Comparison of ENCODE assay signal across 30 cellular contexts in genomic region chr5:170761048-170761707, GRCh38. TPM values are rescaled to one million over a fixed set of nuclear protein-coding genes. Genes with fewer than 3 reads are reported as not detected.
DNase-seq lines count a peak whose midpoint lies in the region; ATAC-seq and TF ChIP-seq lines count a peak whose summit lies in the region.
"Had no signal": no experiment of that assay in that cellular context is flagged by ENCODE, and none has a peak within 500 bp of the region (broad histone marks: within the 10 kb centered on the region; RNA-seq: fewer than 3 reads in every experiment).

No MANE protein-coding gene starts in this region.

- POLR2A ChIA-PET in WTC11 (lab: Charles Lee) = interaction anchor here (0.6 to 1.7 kb wide), 4 partner anchors 11 to 117 kb away, joined by 3 to 15 read pairs (median 6); no protein-coding TSS in a partner anchor

- H3K36me3 Mint-ChIP-seq in GM23338 (ENCODE audit: low read depth) (peaks cover 9% of the 10 kb centered on the region), WTC11 (peaks cover 18% of the 10 kb centered on the region), nephron progenitor cell (ENCODE audit: low read depth) (no peaks in the 10 kb centered on the region)
- H3K36me3 Mint-ChIP-seq in activated T-helper 2 cell treated with anti-CD3 and anti-CD28 coated beads, Interferon-gamma antibody, Interleukin-2, Interleukin-4, amounts not matched to agents 10 μg/mL and 5 μg/mL and 100 μg/mL, durations not matched to agents 14 hours and 24 hours and 36 hours (ENCODE audit: low read depth) = no peaks in the 10 kb centered on the region
- H3K36me3 Mint-ChIP-seq: CD4-positive, CD25-positive, alpha-beta regulatory T cell had no signal

- peaks cover 10% of the 10 kb centered on the region for H3K27me3 Mint-ChIP-seq in GM23338 (ENCODE audit: insufficient read depth, low read depth, poor library complexity)
- no peaks in the 10 kb centered on the region for H3K27me3 Mint-ChIP-seq in WTC11 (ENCODE audit: low read depth)
- peaks cover 8% of the 10 kb centered on the region for H3K27me3 Mint-ChIP-seq in nephron progenitor cell (ENCODE audit: low read depth, poor library complexity)
- no peaks in the 10 kb centered on the region for H3K27me3 Mint-ChIP-seq in activated T-helper 2 cell treated with anti-CD3 and anti-CD28 coated beads, Interferon-gamma antibody, Interleukin-2, Interleukin-4, amounts not matched to agents 10 μg/mL and 5 μg/mL and 100 μg/mL, durations not matched to agents 14 hours and 24 hours and 36 hours (ENCODE audit: low read depth)

- H3K27me3 ChIP-seq in GM23338 (ENCODE audit: insufficient read depth) (no peaks in the 10 kb centered on the region), iPS DF 6.9 (ENCODE audit: control insufficient read depth, insufficient read depth, low read length) (no peaks in the 10 kb centered on the region), psoas muscle (ENCODE audit: insufficient read depth in 3 of 3, low read length in 2 of 3) (peaks cover 0 to 10% (median 0%) of the 10 kb centered on the region in 3 donors)
- H3K27me3 ChIP-seq: BLaER1, SJCRH30 had no signal

- peaks cover 29% of the 10 kb centered on the region for H3K9me2 ChIP-seq in GM23338 (ENCODE audit: insufficient read depth)

- peaks cover 5% of the 10 kb centered on the region; the same call in 1 of the 2 replicates for H3F3A ChIP-seq in GM23338 (replicated peaks; ENCODE audit: low read depth)

- H3K27ac Mint-ChIP-seq in GM23338 (no peak overlapping the region), WTC11 (no peak overlapping the region), nephron progenitor cell (peak overlapping the region; percentile 20)
- no peak overlapping the region for H3K27ac Mint-ChIP-seq in activated T-helper 2 cell treated with anti-CD3 and anti-CD28 coated beads, Interferon-gamma antibody, Interleukin-2, Interleukin-4, amounts not matched to agents 10 μg/mL and 5 μg/mL and 100 μg/mL, durations not matched to agents 14 hours and 24 hours and 36 hours
- H3K27ac Mint-ChIP-seq: CD4-positive, CD25-positive, alpha-beta regulatory T cell had no signal

- no peak overlapping the region for H3K4me3 ChIP-seq in GM23338
- H3K4me3 ChIP-seq in iPS DF 6.9 (ENCODE audit: low read length) = no peak overlapping the region
- H3K4me3 ChIP-seq in psoas muscle = no peak overlapping the region
- H3K4me3 ChIP-seq: BLaER1, GM23248, PC-9, SJCRH30 had no signal

- CTCF ChIA-PET in WTC11 (lab: Charles Lee) = interaction anchor here (1.4 to 2.9 kb wide), 6 partner anchors 9 to 127 kb away, joined by 4 to 20 read pairs (median 10); no protein-coding TSS in a partner anchor

- H3K4me1 ChIP-seq in GM23338 (ENCODE audit: insufficient read depth) (peaks cover 9% of the 10 kb centered on the region; the same call in 1 of the 2 replicates), iPS DF 6.9 (ENCODE audit: control insufficient read depth, insufficient read depth, low read length) (peaks cover 7% of the 10 kb centered on the region), psoas muscle (no peaks in the 10 kb centered on the region)
- H3K4me1 ChIP-seq: BLaER1 had no signal

- TF ChIP-seq CTCF in GM23338 (conservative IDR thresholded peaks at IDR 0.05; ENCODE audit: low read depth in 2 of 2) = no peak
- TF ChIP-seq CTCF in WTC11 (IDR thresholded peaks at IDR 0.05) = no peak
- TF ChIP-seq CTCF in nephron progenitor cell (IDR thresholded peaks at IDR 0.05) = no peak
- no peak for TF ChIP-seq CTCF in psoas muscle (IDR thresholded peaks at IDR 0.05)

- H3K9me3 Mint-ChIP-seq in GM23338 (no peaks in the 10 kb centered on the region), WTC11 (peaks cover 6% of the 10 kb centered on the region; the same call in 1 of the 2 replicates), nephron progenitor cell (no peaks in the 10 kb centered on the region)
- no peaks in the 10 kb centered on the region for H3K9me3 Mint-ChIP-seq in activated T-helper 2 cell treated with anti-CD3 and anti-CD28 coated beads, Interferon-gamma antibody, Interleukin-2, Interleukin-4, amounts not matched to agents 10 μg/mL and 5 μg/mL and 100 μg/mL, durations not matched to agents 14 hours and 24 hours and 36 hours

- peaks cover 22% of the 10 kb centered on the region for H3K4me1 Mint-ChIP-seq in GM23338
- H3K4me1 Mint-ChIP-seq in WTC11 = peaks cover 30% of the 10 kb centered on the region
- peaks cover 31% of the 10 kb centered on the region for H3K4me1 Mint-ChIP-seq in nephron progenitor cell
- H3K4me1 Mint-ChIP-seq in activated T-helper 2 cell treated with anti-CD3 and anti-CD28 coated beads, Interferon-gamma antibody, Interleukin-2, Interleukin-4, amounts not matched to agents 10 μg/mL and 5 μg/mL and 100 μg/mL, durations not matched to agents 14 hours and 24 hours and 36 hours (ENCODE audit: low read depth) = no peaks in the 10 kb centered on the region
- H3K4me1 Mint-ChIP-seq: CD4-positive, CD25-positive, alpha-beta regulatory T cell had no signal

- no peaks in the 10 kb centered on the region for H3K36me3 ChIP-seq in GM23338 (ENCODE audit: insufficient read depth)
- H3K36me3 ChIP-seq in iPS DF 6.9 (ENCODE audit: control insufficient read depth, insufficient read depth, low read length) = no peaks in the 10 kb centered on the region
- no peaks in the 10 kb centered on the region for H3K36me3 ChIP-seq in psoas muscle (ENCODE audit: insufficient read depth in 1 of 2, low read depth in 1 of 2)
- H3K36me3 ChIP-seq: BLaER1, SJCRH30 had no signal

- peak overlapping the region; percentile 53 for H3K4me2 ChIP-seq in GM23338
- H3K4me2 ChIP-seq: BLaER1, PC-9 had no signal

- no peaks in the 10 kb centered on the region for H4K20me1 ChIP-seq in GM23338 (replicated peaks; ENCODE audit: insufficient read depth)
- H4K20me1 ChIP-seq: BLaER1 had no signal

- H3K4me3 Mint-ChIP-seq in GM23338 (peak overlapping the region; percentile 42), WTC11 (peak overlapping the region; percentile 44), nephron progenitor cell (no peak overlapping the region)
- H3K4me3 Mint-ChIP-seq in activated T-helper 2 cell treated with anti-CD3 and anti-CD28 coated beads, Interferon-gamma antibody, Interleukin-2, Interleukin-4, amounts not matched to agents 10 μg/mL and 5 μg/mL and 100 μg/mL, durations not matched to agents 14 hours and 24 hours and 36 hours (ENCODE audit: low read depth) = no peak overlapping the region
- H3K4me3 Mint-ChIP-seq: CD4-positive, CD25-positive, alpha-beta regulatory T cell had no signal

- H3K9me3 ChIP-seq in iPS DF 6.9 (ENCODE audit: control insufficient read depth, insufficient read depth, low read length) (no peaks in the 10 kb centered on the region), psoas muscle (no peaks in the 10 kb centered on the region)
- H3K9me3 ChIP-seq: BLaER1, SJCRH30 had no signal

- intact Hi-C loops in psoas muscle (cut with DNase I) = loop anchor here in 1 of 2 donors (10.0 kb wide), 1 partner anchor 1036 kb away; no protein-coding TSS in a partner anchor
- intact Hi-C loops in activated T-helper 2 cell treated with anti-CD3 and anti-CD28 coated beads, Interferon-gamma antibody, Interleukin-2, Interleukin-4, amounts not matched to agents 10 μg/mL and 5 μg/mL and 100 μg/mL, durations not matched to agents 14 hours and 24 hours and 36 hours (cut with micrococcal nuclease) = no loop called here

- no peak overlapping the region for H2AFZ ChIP-seq in GM23338
- H2AFZ ChIP-seq: GM23248, PC-9 had no signal

- DNase-seq in GM23338 (ENCODE audit: low spot score) (peak; percentile 94), WTC11 (ENCODE audit: low spot score) (peak; percentile 33), iPS DF 6.9 (ENCODE audit: low read depth, low spot score) (peak; percentile 84), nephron progenitor cell (no peak), psoas muscle (no peak)
- DNase-seq in activated T-helper 2 cell treated with anti-CD3 and anti-CD28 coated beads, Interferon-gamma antibody, Interleukin-2, Interleukin-4, amounts not matched to agents 10 μg/mL and 5 μg/mL and 100 μg/mL, durations not matched to agents 14 hours and 24 hours and 36 hours (ENCODE audit: low spot score) = no peak
- DNase-seq: CD4-positive, CD25-positive, alpha-beta regulatory T cell; GM23248; KBM-7; MV-4-11; NCI-H1105; NCI-H146; NCI-H1930; NCI-H446; NCI-H524 treated with DMSO at 0.1 percent for 48 hours; NCI-H774; PC-9; SJCRH30 had no signal

- ATAC-seq in GM23338 (peak; percentile 89), WTC11 (peak; percentile 82), HG02840 (IDR thresholded peaks at IDR 0.05; ENCODE audit: low FRiP score, unreplicated experiment) (no peak), psoas muscle (no peak), GM21423 (IDR thresholded peaks at IDR 0.05; ENCODE audit: unreplicated experiment) (no peak)
- ATAC-seq: HCT116, Right ventricle myocardium inferior, SK-N-SH treated with all-trans-retinoic acid at 6 μM for 48 hours had no signal

- WGBS in iPS DF 6.9 (ENCODE audit: insufficient coverage, insufficient read length) = no CpG with 5 or more reads among the region's 7 CpGs
- 68 to 77% (median 73%) methylated on average over 7 of the region's 7 CpGs for WGBS in psoas muscle, 3 donors

- no peaks in the 10 kb centered on the region for H3K79me2 ChIP-seq in GM23338 (replicated peaks; ENCODE audit: insufficient read depth)

- H3K27ac ChIP-seq in GM23338 (ENCODE audit: low read depth) = peak overlapping the region; percentile 99
- peak overlapping the region; percentile 92 for H3K27ac ChIP-seq in iPS DF 6.9 (ENCODE audit: low read length)
- H3K27ac ChIP-seq in psoas muscle = no peak overlapping the region
- H3K27ac ChIP-seq: BLaER1, GM23248, PC-9, SJCRH30 had no signal

TF ChIP-seq in GM23338, 12 proteins besides CTCF, POLR2A, EP300 and RAD21 (continues in another document):
- peak; percentile 96 for TF ChIP-seq NANOG (IDR thresholded peaks at IDR 0.05; ENCODE audit: borderline replicate concordance)

TF ChIP-seq in WTC11, 78 proteins besides CTCF, POLR2A, EP300 and RAD21 (continues in another document):
- no peak for TF ChIP-seq ZNF232 (CRISPR knock-in tag; IDR thresholded peaks at IDR 0.05)
- TF ChIP-seq ZNF416 (CRISPR knock-in tag; IDR thresholded peaks at IDR 0.05) = no peak
- TF ChIP-seq FOXJ3 (CRISPR knock-in tag; IDR thresholded peaks at IDR 0.05; ENCODE audit: borderline replicate concordance) = no peak
- TF ChIP-seq KAT7 (CRISPR knock-in tag; IDR thresholded peaks at IDR 0.05; ENCODE audit: borderline replicate concordance) = no peak
- no peak for TF ChIP-seq SP1 (CRISPR knock-in tag; conservative IDR thresholded peaks at IDR 0.05)
- 0 out of 2 replicates have a peak, but pooled peaks have one; percentile 11 for TF ChIP-seq ZNF396 (CRISPR knock-in tag; IDR thresholded peaks at IDR 0.05; ENCODE audit: borderline replicate concordance)

RNA-seq across cellular contexts. Expression of gene GABRP, which starts 22.3 kb away (rescaled TPM):
- total RNA-seq in GM23338 (2014; rRNA removed; shearing (Covaris generic)) = 3.0 and 3.6 TPM in 2 replicates
- polyA plus RNA-seq in GM23338 (2016; fragmentation: Nextera tagmentation; extraction: Ambion mirVana) = 6.2 and 6.3 TPM in 2 replicates
- 4.8 to 9.9 TPM (median 9.8 TPM) in 3 replicates for total RNA-seq in WTC11 (2021)
- not detected for total RNA-seq in psoas muscle
- under 1 TPM; 0.01 to 0.08 (median 0.04) TPM for polyA plus RNA-seq in psoas muscle
- not detected in 2 replicates for total RNA-seq in activated T-helper 2 cell treated with anti-CD3 and anti-CD28 coated beads, Interferon-gamma antibody, Interleukin-2, Interleukin-4, amounts not matched to agents 10 μg/mL and 5 μg/mL and 100 μg/mL, durations not matched to agents 14 hours and 24 hours and 36 hours
- total RNA-seq: A172; CD4-positive, CD25-positive, alpha-beta regulatory T cell; G401; GM23248; LHCN-M2; MCF 10A; RPMI7951; SJCRH30 had no signal
- polyA plus RNA-seq: AG04450; CD4-positive, CD25-positive, alpha-beta regulatory T cell; GM23248 had no signal

Comparison
In these comparisons a context has a peak if more than half of its experiments do, and no peak if none do; other contexts are left out.
1. ATAC-seq: peak in GM23338 (single experiment) and WTC11 (single experiment); none in HG02840 (single experiment), psoas muscle (0 of 4) and GM21423 (single experiment).
2. DNase-seq: peak in GM23338 (single experiment), WTC11 (single experiment) and iPS DF 6.9 (single experiment); none in nephron progenitor cell (single experiment), psoas muscle (0 of 2) and activated T-helper 2 cell treated with anti-CD3 and anti-CD28 coated beads, Interferon-gamma antibody, Interleukin-2, Interleukin-4, amounts not matched to agents 10 μg/mL and 5 μg/mL and 100 μg/mL, durations not matched to agents 14 hours and 24 hours and 36 hours (single experiment).
3. H3K4me3 Mint-ChIP-seq: peak in GM23338 (single experiment) and WTC11 (single experiment); none in nephron progenitor cell (single experiment) and activated T-helper 2 cell treated with anti-CD3 and anti-CD28 coated beads, Interferon-gamma antibody, Interleukin-2, Interleukin-4, amounts not matched to agents 10 μg/mL and 5 μg/mL and 100 μg/mL, durations not matched to agents 14 hours and 24 hours and 36 hours (single experiment).